10 cellular contexts compared by ENCODE assay signal in the genomic region with DNA sequence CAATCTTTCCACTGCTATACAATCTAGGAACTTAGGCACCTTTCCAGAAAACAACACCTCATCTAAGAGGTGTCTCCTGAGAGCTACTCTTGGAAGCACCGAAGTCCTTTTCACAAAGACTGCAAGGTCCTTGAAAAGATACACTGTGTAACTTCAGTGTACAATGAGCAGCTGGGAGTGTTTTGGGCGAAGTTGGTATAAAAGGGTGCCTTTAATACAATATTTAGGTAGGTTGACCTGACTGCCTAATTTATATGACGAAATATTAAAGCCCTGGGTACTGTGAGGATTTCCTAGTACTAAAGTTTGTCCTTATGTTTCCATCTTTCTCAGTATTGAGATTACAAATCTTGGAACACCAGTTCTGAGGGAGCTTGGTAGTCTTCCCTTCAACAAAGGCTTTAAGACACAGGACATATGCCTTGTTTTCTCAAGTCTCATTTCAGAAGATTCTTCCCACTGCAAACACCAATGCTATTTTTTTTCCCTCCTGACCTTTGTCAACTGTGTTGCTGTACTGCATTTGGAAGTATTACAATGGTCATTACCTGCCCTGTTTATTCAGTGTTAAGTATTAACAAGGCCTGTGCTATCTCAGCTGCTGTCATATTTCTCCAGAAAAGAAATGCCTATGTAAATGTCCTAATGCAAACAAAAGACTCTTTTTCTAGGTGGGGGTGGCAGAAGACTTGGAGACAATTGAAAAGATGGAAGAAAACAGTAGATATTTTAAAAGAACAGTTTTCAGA.
A peak's percentile ranks its signal among the peaks of the same experiment; 100 is the strongest.
DNase-seq lines count a peak whose midpoint lies in the region; ATAC-seq and TF ChIP-seq lines count a peak whose summit lies in the region.
"Had no signal": no experiment of that assay in that cellular context is flagged by ENCODE, and none has a peak within 500 bp of the region (broad histone marks: within the 10 kb centered on the region; RNA-seq: fewer than 3 reads in every experiment).

No MANE protein-coding gene starts in this region.

- CTCF ChIA-PET in Calu3 (lab: Charles Lee) = interaction anchor here (0.8 to 1.2 kb wide), 4 partner anchors 18 to 232 kb away, joined by 3 to 5 read pairs (median 4); no protein-coding TSS in a partner anchor

- no peaks in the 10 kb centered on the region for H3K9me3 Mint-ChIP-seq in Calu3 (ENCODE audit: low read depth, unreplicated experiment)
- no peaks in the 10 kb centered on the region for H3K9me3 Mint-ChIP-seq in endothelial cell (ENCODE audit: unreplicated experiment)
- H3K9me3 Mint-ChIP-seq in nephron progenitor cell = peaks cover 24% of the 10 kb centered on the region
- no peaks in the 10 kb centered on the region for H3K9me3 Mint-ChIP-seq in stimulated activated memory B cell treated with anti-CD40 and anti-IgM and Interleukin-4, amounts not matched to agents 10 μg/mL and 1 μg/mL and 100 μg/mL, for 72 hours
- H3K9me3 Mint-ChIP-seq: stimulated activated naive CD8-positive, alpha-beta T cell treated with anti-CD3 and anti-CD28 coated beads, Interleukin-15, amount 100 ng/mL, for 72 hours had no signal

- H3K4me1 Mint-ChIP-seq in Calu3 (ENCODE audit: low read depth, unreplicated experiment) (peaks cover 45% of the 10 kb centered on the region), endothelial cell (ENCODE audit: unreplicated experiment) (peaks cover 40% of the 10 kb centered on the region), nephron progenitor cell (peaks cover 35% of the 10 kb centered on the region)
- H3K4me1 Mint-ChIP-seq in stimulated activated memory B cell treated with anti-CD40 and anti-IgM and Interleukin-4, amounts not matched to agents 10 μg/mL and 1 μg/mL and 100 μg/mL, for 72 hours = peaks cover 7% of the 10 kb centered on the region

- H3K27me3 Mint-ChIP-seq in Calu3 (ENCODE audit: unreplicated experiment) (no peaks in the 10 kb centered on the region), endothelial cell (ENCODE audit: unreplicated experiment) (no peaks in the 10 kb centered on the region), nephron progenitor cell (ENCODE audit: low read depth, poor library complexity) (no peaks in the 10 kb centered on the region)
- H3K27me3 Mint-ChIP-seq in stimulated activated memory B cell treated with anti-CD40 and anti-IgM and Interleukin-4, amounts not matched to agents 10 μg/mL and 1 μg/mL and 100 μg/mL, for 72 hours = no peaks in the 10 kb centered on the region
- H3K27me3 Mint-ChIP-seq: stimulated activated naive CD8-positive, alpha-beta T cell treated with anti-CD3 and anti-CD28 coated beads, Interleukin-15, amount 100 ng/mL, for 72 hours had no signal

- H3K27ac Mint-ChIP-seq in Calu3 (ENCODE audit: unreplicated experiment) (peak overlapping the region; percentile 87), endothelial cell (ENCODE audit: unreplicated experiment) (peak overlapping the region; percentile 1), nephron progenitor cell (peak overlapping the region; percentile 81)
- H3K27ac Mint-ChIP-seq in stimulated activated memory B cell treated with anti-CD40 and anti-IgM and Interleukin-4, amounts not matched to agents 10 μg/mL and 1 μg/mL and 100 μg/mL, for 72 hours = no peak overlapping the region
- H3K27ac Mint-ChIP-seq: stimulated activated naive CD8-positive, alpha-beta T cell treated with anti-CD3 and anti-CD28 coated beads, Interleukin-15, amount 100 ng/mL, for 72 hours had no signal

- intact Hi-C loops in Calu3 (cut with micrococcal nuclease; ENCODE audit: unreplicated experiment) = loop anchor here (1.0 to 5.0 kb wide), 2 partner anchors 31 to 118 kb away; no protein-coding TSS in a partner anchor

- BruUV-seq in Calu3 (replicated peaks; lab: Mats Ljungman, UMichigan) = no TSS peak

- H3K4me3 Mint-ChIP-seq in Calu3 (ENCODE audit: low read depth, unreplicated experiment) (peak overlapping the region; percentile 53), endothelial cell (ENCODE audit: unreplicated experiment) (no peak overlapping the region), nephron progenitor cell (no peak overlapping the region)
- H3K4me3 Mint-ChIP-seq in stimulated activated memory B cell treated with anti-CD40 and anti-IgM and Interleukin-4, amounts not matched to agents 10 μg/mL and 1 μg/mL and 100 μg/mL, for 72 hours = no peak overlapping the region
- H3K4me3 Mint-ChIP-seq: stimulated activated naive CD8-positive, alpha-beta T cell treated with anti-CD3 and anti-CD28 coated beads, Interleukin-15, amount 100 ng/mL, for 72 hours had no signal

- H3K36me3 Mint-ChIP-seq in Calu3 (ENCODE audit: insufficient read depth, unreplicated experiment) = peaks cover 7% of the 10 kb centered on the region
- no peaks in the 10 kb centered on the region for H3K36me3 Mint-ChIP-seq in endothelial cell (ENCODE audit: low read depth, unreplicated experiment)
- peaks cover 30% of the 10 kb centered on the region for H3K36me3 Mint-ChIP-seq in nephron progenitor cell (ENCODE audit: low read depth)
- no peaks in the 10 kb centered on the region for H3K36me3 Mint-ChIP-seq in stimulated activated memory B cell treated with anti-CD40 and anti-IgM and Interleukin-4, amounts not matched to agents 10 μg/mL and 1 μg/mL and 100 μg/mL, for 72 hours

- no peak for TF ChIP-seq CTCF in Calu3 (IDR thresholded peaks at IDR 0.05; ENCODE audit: unreplicated experiment)
- no peak for TF ChIP-seq CTCF in endothelial cell (IDR thresholded peaks at IDR 0.05; ENCODE audit: unreplicated experiment)
- TF ChIP-seq CTCF in nephron progenitor cell (IDR thresholded peaks at IDR 0.05) = no peak

- no peak for ATAC-seq in stimulated activated memory B cell treated with anti-CD40 and anti-IgM and Interleukin-4, amounts not matched to agents 10 μg/mL and 1 μg/mL and 100 μg/mL, for 72 hours
- ATAC-seq: stimulated activated naive CD8-positive, alpha-beta T cell treated with anti-CD3 and anti-CD28 coated beads, Interleukin-15, amount 100 ng/mL, for 72 hours had no signal

- DNase-seq in Calu3 = peak; percentile 7
- peak; percentile 85 for DNase-seq in NCI-H146 (lab: John Stamatoyannopoulos, UW)
- DNase-seq in endothelial cell (ENCODE audit: low spot score) = no peak
- DNase-seq in nephron progenitor cell = no peak
- DNase-seq in SW 1271 (lab: John Stamatoyannopoulos, UW) = no peak
- no peak for DNase-seq in GF-D8 (lab: John Stamatoyannopoulos, UW)
- DNase-seq in HPDE6-E6E7 (ENCODE audit: extremely low spot score) = no peak
- DNase-seq: KG1; stimulated activated naive CD8-positive, alpha-beta T cell treated with anti-CD3 and anti-CD28 coated beads, Interleukin-15, amount 100 ng/mL, for 72 hours had no signal

Comparison
In these comparisons a context has a peak if more than half of its experiments do, and no peak if none do; other contexts are left out.
1. DNase-seq: peak in Calu3 (single experiment) and NCI-H146 (single experiment); none in endothelial cell (single experiment), nephron progenitor cell (single experiment), SW 1271 (0 of 2), GF-D8 (single experiment) and HPDE6-E6E7 (single experiment).